ENCODE assay signal across 8 cellular contexts in genomic region chr6:34887753-34888440, GRCh38.
DNase-seq lines count a peak whose midpoint lies in the region; ATAC-seq lines count a peak whose summit lies in the region.

Gene TAF11 (minus strand): TSS chr6:34888042. CDS start chr6:34887957, 85 bp downstream.

- H3K27me3 ChIP-seq in BLaER1: no peaks in the 10 kb centered on the region

- H3K9me3 ChIP-seq in BLaER1: no peaks in the 10 kb centered on the region

- H3K9ac ChIP-seq in BLaER1: peak within 1 kb of the TSS; percentile 87

- H3K4me3 ChIP-seq in BLaER1: peak within 1 kb of the TSS; percentile 98

- ATAC-seq in GM19395 (IDR thresholded peaks at IDR 0.05; ENCODE audit: unreplicated experiment) (peak; percentile 81), HG03565 (IDR thresholded peaks at IDR 0.05; ENCODE audit: unreplicated experiment) (peak; percentile 79)

- H3K4me2 ChIP-seq in BLaER1: peak within 1 kb of the TSS; percentile 89

- peaks cover 40% of the 10 kb centered on the region for H4K20me1 ChIP-seq in BLaER1

- H3K27ac ChIP-seq in BLaER1: peak within 1 kb of the TSS; percentile 83

- H3K36me3 ChIP-seq in BLaER1: peaks cover 19% of the 10 kb centered on the region

- peaks cover 40% of the 10 kb centered on the region for H3K4me1 ChIP-seq in BLaER1

- DNase-seq in NCI-H774 (lab: John Stamatoyannopoulos, UW) (peak; percentile 86), dedifferentiated amniotic fluid mesenchymal stem cell (ENCODE audit: extremely low spot score) (peak; percentile 96), left kidney (ENCODE audit: low read depth, low spot score) (peak; percentile 99)
- peak; percentile 77 to 89 for DNase-seq in activated CD4-positive, alpha-beta T cell treated with anti-CD3 and anti-CD28 coated beads, Interleukin-2, amount 50 U/mL, for 24 hours (ENCODE audit: low read depth in 1 of 2, low spot score in 1 of 2)
- DNase-seq in stimulated activated CD4-positive, alpha-beta T cell treated with anti-CD3 and anti-CD28 coated beads, Interleukin-1b, Interleukin-23, amount 100 ng/mL, for 48 hours: peak; percentile 91

Comparison
In these comparisons a context has a peak if more than half of its experiments do, and no peak if none do; other contexts are left out.
1. Peak in every context shown above with its lines: DNase-seq, ATAC-seq, H3K4me3 ChIP-seq and H3K27ac ChIP-seq.